ENCODE assay signal across 20 cellular contexts in the genomic region with DNA sequence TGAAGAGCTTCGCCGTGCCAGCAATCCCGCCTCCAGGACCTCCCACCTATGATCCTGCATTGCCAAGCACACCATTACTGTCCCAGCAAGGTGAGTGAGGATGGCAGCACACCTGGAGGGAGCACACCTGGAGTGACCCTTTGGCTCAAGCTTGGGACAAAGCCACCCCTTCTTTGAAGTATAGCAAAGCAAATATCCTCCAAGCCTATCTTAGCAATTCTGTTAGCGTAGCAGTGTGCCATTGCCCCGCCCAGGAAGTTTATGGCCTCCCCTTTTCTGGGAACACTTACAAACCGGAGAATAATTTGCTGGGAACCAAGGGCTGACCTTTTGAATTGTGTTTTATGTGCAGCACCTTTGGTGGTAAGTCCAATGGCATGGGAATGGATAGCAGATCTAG.
DNase-seq lines count a peak whose midpoint lies in the region; ATAC-seq, FAIRE-seq and TF ChIP-seq lines count a peak whose summit lies in the region.
"Had no signal": no experiment of that assay in that cellular context is flagged by ENCODE, and none has a peak within 500 bp of the region (broad histone marks: within the 10 kb centered on the region; RNA-seq: fewer than 3 reads in every experiment).

No MANE protein-coding gene starts in this region.

- ATAC-seq in left colon (peak; percentile 69), GM19467 (IDR thresholded peaks at IDR 0.05; ENCODE audit: unreplicated experiment) (no peak), HG03039 (IDR thresholded peaks at IDR 0.05; ENCODE audit: unreplicated experiment) (no peak)
- ATAC-seq: A549; CD8-positive, alpha-beta T cell had no signal

- no peaks in the 10 kb centered on the region for H3K27me3 ChIP-seq in neutrophil
- H3K27me3 ChIP-seq: BLaER1 treated with 17β-estradiol and CSF1 and Interleukin-3, amounts not matched to agents 10 nM and 100 nM had no signal

- H3K4me1 ChIP-seq in neutrophil (ENCODE audit: control insufficient read depth in 1 of 2, insufficient read depth in 1 of 2, low read depth in 1 of 2, low read length in 1 of 2) = peaks cover 66 to 73% of the 10 kb centered on the region in 2 experiments
- H3K4me1 ChIP-seq: A549, Caco-2 had no signal

- no peaks in the 10 kb centered on the region for H3K9me3 ChIP-seq in neutrophil
- H3K9me3 ChIP-seq: A549; BLaER1 treated with 17β-estradiol and CSF1 and Interleukin-3, amounts not matched to agents 10 nM and 100 nM; Caco-2 had no signal

- no peaks in the 10 kb centered on the region for H3K36me3 ChIP-seq in neutrophil

- DNase-seq in HTR-8/SVneo (ENCODE audit: insufficient read length, low spot score) (no peak), left colon (peak in 1 of 2 donors; percentile 25)
- DNase-seq: AML-193; Caco-2; Calu3; CD4-positive, alpha-beta T cell; CD8-positive, alpha-beta T cell; DMS79 treated with DMSO at 0.1 percent for 48 hours; GF-D8 had no signal

- TF ChIP-seq CTCF in neutrophil (IDR thresholded peaks at IDR 0.05) = no peak

- peak; percentile 33 for FAIRE-seq in HTR-8/SVneo (lab: Jason Lieb, UNC)
- FAIRE-seq: A549, D721Med, G401.6, GM12891, GM19239 had no signal

- H3K27ac ChIP-seq in neutrophil = peak overlapping the region; percentile 39
- H3K27ac ChIP-seq: 22Rv1; A549; BLaER1 treated with 17β-estradiol and CSF1 and Interleukin-3, amounts not matched to agents 10 nM and 100 nM; C4-2B had no signal

- intact Hi-C loops in left colon (cut with DNase I, micrococcal nuclease) = no loop called here

- no peak overlapping the region for H3K4me3 ChIP-seq in neutrophil (ENCODE audit: low read depth in 1 of 2, low read length in 1 of 2)
- H3K4me3 ChIP-seq: A549; BLaER1 treated with 17β-estradiol and CSF1 and Interleukin-3, amounts not matched to agents 10 nM and 100 nM had no signal
